In the genomic region with DNA sequence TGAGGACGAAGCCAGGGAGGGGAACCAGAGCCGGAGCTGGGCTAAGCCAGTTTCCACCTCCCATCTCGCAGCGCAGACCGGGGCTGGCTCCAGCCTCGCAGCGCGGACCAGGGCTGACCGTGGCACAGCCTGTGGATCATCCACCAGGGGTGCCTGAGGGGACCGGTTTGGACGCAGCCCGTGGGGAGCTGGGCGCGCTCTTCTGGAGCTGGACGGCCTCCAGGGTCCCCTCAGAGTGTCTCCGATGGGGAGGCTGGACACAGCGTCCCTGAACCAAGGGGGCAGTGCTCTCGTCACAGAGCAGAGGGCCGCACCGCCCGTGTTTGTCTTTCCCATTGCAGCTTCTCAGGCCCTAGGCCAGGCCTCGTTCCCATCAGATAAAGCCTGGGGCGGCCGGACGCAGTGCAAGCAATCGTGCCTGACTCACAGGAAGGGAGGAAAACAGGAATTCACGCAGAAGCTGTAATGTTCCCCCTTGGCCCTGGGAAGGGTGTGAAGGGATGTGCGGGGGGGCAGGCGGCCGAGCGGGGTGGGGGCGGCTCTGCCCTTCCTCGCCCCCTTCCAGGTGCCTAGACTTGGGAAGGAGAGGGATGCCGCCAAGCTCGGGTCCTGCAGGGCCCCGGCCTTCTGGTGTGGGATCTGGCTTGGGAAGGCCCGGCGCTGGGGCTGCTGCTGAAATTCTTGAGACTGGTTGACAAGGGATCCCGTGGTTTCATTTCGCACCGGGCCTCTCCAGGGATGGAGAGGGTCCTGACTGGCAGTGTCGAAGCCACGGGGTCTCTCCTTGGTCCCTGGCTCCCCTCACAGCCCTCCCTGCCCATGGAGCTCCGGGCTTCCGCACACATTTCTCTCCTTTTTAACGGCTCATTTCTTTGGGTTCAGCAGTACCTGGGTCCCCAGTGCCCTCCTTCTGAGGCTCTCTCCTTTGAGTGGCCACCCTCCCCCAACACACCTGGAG, we compare ENCODE assay signal across 8 cellular contexts.
DNase-seq lines count a peak whose midpoint lies in the region; ATAC-seq and TF ChIP-seq lines count a peak whose summit lies in the region.
"Not testable (repeated sequence)": the region's sequence is repeated elsewhere in the genome, so short reads cannot be mapped to it uniquely, and the experiment has no call there.

No MANE protein-coding gene starts in this region.

- not testable (repeated sequence) for TF ChIP-seq RAD21 in SK-N-SH (IDR thresholded peaks at IDR 0.05; ENCODE audit: low read length)

- not testable (repeated sequence) for H3K36me3 ChIP-seq in SK-N-SH (replicated peaks in 1 of 2; ENCODE audit: control insufficient read depth in 1 of 2, insufficient read depth in 2 of 2, low read length in 1 of 2); breast epithelium; gastrocnemius medialis; uterus

- not testable (repeated sequence) for H3K27me3 ChIP-seq in SK-N-SH (ENCODE audit: insufficient read depth); breast epithelium; gastrocnemius medialis; uterus

- peaks cover 25 to 48% of the 10 kb centered on the region in 2 experiments for H3K4me1 ChIP-seq in SK-N-SH (ENCODE audit: control insufficient read depth in 1 of 2, insufficient read depth in 2 of 2, low read depth in 1 of 2, low read length in 1 of 2)
- H3K4me1 ChIP-seq in breast epithelium, gastrocnemius medialis, uterus: not testable (repeated sequence)

- peaks cover 12% of the 10 kb centered on the region for H3F3A ChIP-seq in SK-N-SH (replicated peaks; ENCODE audit: insufficient read depth)

- not testable (repeated sequence) for TF ChIP-seq EP300 in SK-N-SH (IDR thresholded peaks at IDR 0.05; ENCODE audit: borderline replicate concordance in 1 of 2, low read depth in 1 of 2, low read length in 1 of 2)

- CTCF ChIA-PET in SK-N-SH (lab: Yijun Ruan, JAX), result not testable (repeated sequence)

- in situ Hi-C loops in gastrocnemius medialis (cut with MboI; ENCODE audit: low sequenced_read_pairs in 4 of 4), result not testable (repeated sequence)

- peak; percentile 38 for DNase-seq in ELR (ENCODE audit: low read depth)
- peak; percentile 60 for DNase-seq in SK-N-SH
- DNase-seq in breast epithelium (ENCODE audit: low spot score in 2 of 2); gastrocnemius medialis: not testable (repeated sequence)
- DNase-seq in fibroblast of mammary gland (ENCODE audit: low read depth), result peak; percentile 44
- peak; percentile 52 for DNase-seq in iris pigment epithelial cell (ENCODE audit: low read depth)
- peak; percentile 29 for DNase-seq in mucosa of gallbladder (ENCODE audit: low spot score)
- DNase-seq in uterus, result peak; percentile 59 to 64

- not testable (repeated sequence) for H3K4me3 ChIP-seq in SK-N-SH (ENCODE audit: low read depth in 2 of 2, low read length in 1 of 2); fibroblast of mammary gland (ENCODE audit: control insufficient read depth, low read depth, low read length); gastrocnemius medialis
- H3K4me3 ChIP-seq in breast epithelium, result peak overlapping the region in 1 of 3 donors; percentile 41
- peak overlapping the region in 1 of 2 donors; percentile 16 for H3K4me3 ChIP-seq in uterus

- POLR2A ChIA-PET in SK-N-SH (lab: Yijun Ruan, JAX), result interaction anchor here (1.0 kb wide), 2 partner anchors 61 to 158 kb away, joined by 3 to 4 read pairs; no protein-coding TSS in a partner anchor

- TF ChIP-seq CTCF in SK-N-SH (IDR thresholded peaks at IDR 0.05); breast epithelium (IDR thresholded peaks at IDR 0.05); fibroblast of mammary gland (conservative IDR thresholded peaks at IDR 0.05; ENCODE audit: control insufficient read depth, insufficient read depth, low read depth, low read length); gastrocnemius medialis (IDR thresholded peaks at IDR 0.05 in 4 of 5, conservative IDR thresholded peaks at IDR 0.05 in 1 of 5): not testable (repeated sequence)
- TF ChIP-seq CTCF in uterus (IDR thresholded peaks at IDR 0.05), result peak in 1 of 4 experiments; percentile 45

- 42% methylated on average over 11 of the region's 46 CpGs for WGBS in SK-N-SH (ENCODE audit: low lambda C conversion rate)

- not testable (repeated sequence) for TF ChIP-seq POLR2A in breast epithelium (IDR thresholded peaks at IDR 0.05); gastrocnemius medialis (IDR thresholded peaks at IDR 0.05)
- TF ChIP-seq POLR2A in uterus (IDR thresholded peaks at IDR 0.05), result peak in 1 of 2 donors; percentile 32

- not testable (repeated sequence) for H3K9me2 ChIP-seq in SK-N-SH

- intact Hi-C loops in breast epithelium (cut with DNase I; ENCODE audit: low total_unique reads); gastrocnemius medialis (cut with DNase I; ENCODE audit: low total_unique reads); uterus (cut with DNase I; ENCODE audit: low total_unique reads): not testable (repeated sequence)

- peak overlapping the region; percentile 79 for H3K9ac ChIP-seq in SK-N-SH

- H3K27ac ChIP-seq in SK-N-SH (ENCODE audit: low read depth in 2 of 2, low read length in 1 of 2), result peak overlapping the region; percentile 87 to 98
- H3K27ac ChIP-seq in breast epithelium, result peak overlapping the region; percentile 71 to 93
- H3K27ac ChIP-seq in gastrocnemius medialis, result peak overlapping the region in 3 of 4 donors; percentile 40 to 55 (median 48)
- peak overlapping the region; percentile 90 to 92 for H3K27ac ChIP-seq in uterus

- ATAC-seq in gastrocnemius medialis, result peak; percentile 37 to 48

- peak overlapping the region; percentile 68; the same call in 1 of the 2 replicates for H3K4me2 ChIP-seq in SK-N-SH

- not testable (repeated sequence) for H2AFZ ChIP-seq in SK-N-SH (ENCODE audit: low read depth)

- not testable (repeated sequence) for H3K79me2 ChIP-seq in SK-N-SH (ENCODE audit: insufficient read depth)

- H4K20me1 ChIP-seq in SK-N-SH (ENCODE audit: insufficient read depth), result not testable (repeated sequence)

- H3K9me3 ChIP-seq in SK-N-SH, breast epithelium, gastrocnemius medialis, uterus: not testable (repeated sequence)

TF ChIP-seq in SK-N-SH, 30 proteins besides CTCF, POLR2A, EP300 and RAD21:
- peak; percentile 43; the same call in 1 of the 2 replicates for TF ChIP-seq TCF12 (IDR thresholded peaks at IDR 0.05)
- TF ChIP-seq NFIC (IDR thresholded peaks at IDR 0.05; ENCODE audit: borderline replicate concordance), result 0 out of 2 replicates have a peak, but pooled peaks have one; percentile 41
